Comparison of ENCODE assay signal across 17 cellular contexts in the genomic region with DNA sequence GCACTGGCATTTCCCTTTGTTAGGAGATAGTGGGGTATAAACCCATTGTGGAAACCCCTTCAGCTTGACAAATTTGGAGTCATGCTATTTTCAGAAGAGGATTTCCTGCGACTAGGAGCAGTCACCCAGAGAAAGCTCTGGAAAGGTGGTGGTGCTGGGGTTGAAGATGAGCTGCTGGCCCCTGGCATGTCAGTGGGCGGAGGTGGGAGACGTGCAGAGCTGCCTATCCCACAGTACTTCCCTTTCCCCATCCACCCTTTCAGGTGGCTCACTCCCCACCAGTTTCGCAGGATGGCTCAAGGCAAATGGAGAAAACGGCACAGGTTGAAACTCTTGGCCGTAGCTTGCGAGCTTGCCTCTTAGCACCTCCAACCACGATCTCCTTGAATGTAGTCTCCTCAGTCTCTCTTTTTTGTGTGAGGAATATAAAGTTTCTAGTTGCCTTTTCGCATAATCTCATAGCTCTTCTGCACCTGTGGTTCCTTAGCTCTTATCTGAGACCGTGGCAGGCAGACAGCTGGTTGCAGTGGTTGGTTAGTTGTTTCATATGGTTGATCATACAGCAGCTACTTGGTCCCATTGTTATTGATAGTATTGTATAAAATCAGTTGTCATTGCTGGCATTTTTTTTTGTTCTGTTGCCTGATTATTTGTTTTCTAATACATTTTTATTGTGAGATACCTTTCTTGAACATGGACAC.
"Had no signal": no experiment of that assay in that cellular context is flagged by ENCODE, and none has a peak within 500 bp of the region (broad histone marks: within the 10 kb centered on the region; RNA-seq: fewer than 3 reads in every experiment).

No MANE protein-coding gene starts in this region.

- H3K27ac Mint-ChIP-seq: activated naive CD8-positive, alpha-beta T cell; progenitor cell of endocrine pancreas; T-helper 1 cell treated with Interleukin-12 subunit alpha and Interleukin-12 subunit beta and Interleukin-4 antibody, amounts not matched to agents 30 μg/mL and 1 μg/mL, for 36 hours had no signal

- H3K4me1 ChIP-seq: body of pancreas, colonic mucosa, lower lobe of right lung had no signal

- H3K36me3 Mint-ChIP-seq: activated naive CD8-positive, alpha-beta T cell had no signal

- DNase-seq: activated gamma-delta T cell treated with Interleukin-2 at 50 U/mL for 16 hours; activated T-cell treated with anti-CD3 and anti-CD28 coated beads, Interleukin-2, amount 50 U/mL, for 48 hours; amygdala; body of pancreas; caudate nucleus; colonic mucosa; left colon; lower lobe of right lung; small intestine; stimulated activated CD4-positive, alpha-beta T cell treated with anti-CD3 and anti-CD28 coated beads, Interleukin-4, amount 100 ng/mL, for 4 hours; uterus had no signal

- H3K36me3 ChIP-seq: colonic mucosa, lower lobe of right lung, right atrium auricular region, uterus had no signal

- H3K27ac ChIP-seq: body of pancreas, colonic mucosa, lower lobe of right lung, right atrium auricular region had no signal

- H3K4me3 ChIP-seq: body of pancreas, colonic mucosa, lower lobe of right lung, right atrium auricular region, uterus had no signal

- ATAC-seq: activated CD4-positive, CD25-positive, alpha-beta regulatory T cell treated with anti-CD3 and anti-CD28 coated beads, Interleukin-2, amount 50 U/mL, for 24 hours; body of pancreas; esophagus mucosa; left colon; lower lobe of right lung had no signal

- H3K4me3 Mint-ChIP-seq: activated naive CD8-positive, alpha-beta T cell; T-helper 1 cell treated with Interleukin-12 subunit alpha and Interleukin-12 subunit beta and Interleukin-4 antibody, amounts not matched to agents 30 μg/mL and 1 μg/mL, for 36 hours had no signal

- H3K9me3 ChIP-seq: body of pancreas, colonic mucosa, lower lobe of right lung, right atrium auricular region, uterus had no signal

- H3K27me3 ChIP-seq: body of pancreas, colonic mucosa, right atrium auricular region, uterus had no signal

- H3K27me3 Mint-ChIP-seq: activated naive CD8-positive, alpha-beta T cell; progenitor cell of endocrine pancreas had no signal

- H3K9me3 Mint-ChIP-seq: T-helper 1 cell treated with Interleukin-12 subunit alpha and Interleukin-12 subunit beta and Interleukin-4 antibody, amounts not matched to agents 30 μg/mL and 1 μg/mL, for 36 hours had no signal
